1 cellular context compared by ENCODE assay signal in genomic region chr3:52441122-52441771, GRCh38.
TF ChIP-seq lines count a peak whose summit lies in the region.

No MANE protein-coding gene starts in this region.

TF ChIP-seq in H1, 55 proteins besides CTCF, POLR2A, EP300 and RAD21:
- no peak for TF ChIP-seq NRF1 (IDR thresholded peaks at IDR 0.05; ENCODE audit: low read depth, low read length)
- TF ChIP-seq ZNF274 (IDR thresholded peaks at IDR 0.05; ENCODE audit: borderline replicate concordance, extremely low read depth, low read length), result no peak
- TF ChIP-seq SIRT6 (IDR thresholded peaks at IDR 0.05; ENCODE audit: low read length), result no peak
- no peak for TF ChIP-seq NANOG (IDR thresholded peaks at IDR 0.05; ENCODE audit: insufficient read depth, low read depth, low read length, poor library complexity, severe bottlenecking)
- no peak for TF ChIP-seq EGR1 (IDR thresholded peaks at IDR 0.05; ENCODE audit: borderline replicate concordance, low read depth, low read length)
- no peak for TF ChIP-seq JUND (IDR thresholded peaks at IDR 0.05; ENCODE audit: low read length)
- TF ChIP-seq CBX8 (IDR thresholded peaks at IDR 0.05; ENCODE audit: borderline replicate concordance, low read depth, low read length), result no peak
- TF ChIP-seq SP1 (IDR thresholded peaks at IDR 0.05; ENCODE audit: low read depth, low read length), result no peak
- TF ChIP-seq KDM1A (IDR thresholded peaks at IDR 0.05; ENCODE audit: borderline replicate concordance, low read length), result no peak
- no peak for TF ChIP-seq E2F6 (IDR thresholded peaks at IDR 0.05)
- TF ChIP-seq SRF (IDR thresholded peaks at IDR 0.05; ENCODE audit: low read depth, low read length), result no peak
- no peak for TF ChIP-seq RXRA (IDR thresholded peaks at IDR 0.05; ENCODE audit: insufficient read depth, low read depth, low read length)
- TF ChIP-seq POLR2AphosphoS5 (IDR thresholded peaks at IDR 0.05; ENCODE audit: low read depth, low read length), result no peak
- no peak for TF ChIP-seq TAF7 (optimal IDR thresholded peaks at IDR 0.05; ENCODE audit: borderline replicate concordance, low read depth, low read length)
- no peak for TF ChIP-seq CHD1 (IDR thresholded peaks at IDR 0.05; ENCODE audit: low read depth, low read length)
- TF ChIP-seq KDM5A (IDR thresholded peaks at IDR 0.05; ENCODE audit: low read length), result no peak
- TF ChIP-seq ATF2 (IDR thresholded peaks at IDR 0.05; ENCODE audit: low read length), result no peak
- TF ChIP-seq YY1 (IDR thresholded peaks at IDR 0.05; ENCODE audit: low read depth, low read length), result no peak
